ENCODE assay signal across 16 cellular contexts in genomic region chr14:74580275-74580672, GRCh38. TPM values are rescaled to one million over a fixed set of nuclear protein-coding genes. Genes with fewer than 3 reads are reported as not detected.
DNase-seq lines count a peak whose midpoint lies in the region; ATAC-seq and TF ChIP-seq lines count a peak whose summit lies in the region.
"Had no signal": no experiment of that assay in that cellular context is flagged by ENCODE, and none has a peak within 500 bp of the region (broad histone marks: within the 10 kb centered on the region; RNA-seq: fewer than 3 reads in every experiment).

No MANE protein-coding gene starts in this region.

- H3K4me2 ChIP-seq in GM23248 (ENCODE audit: unreplicated experiment) (no peak overlapping the region), PC-3 (ENCODE audit: low read length) (peak overlapping the region; percentile 46)

- H3K36me3 Mint-ChIP-seq in osteocyte (ENCODE audit: unreplicated experiment): peaks cover 50% of the 10 kb centered on the region

- DNase-seq in GM23248: no peak
- DNase-seq in PC-3: no peak
- no peak for DNase-seq in brain microvascular endothelial cell
- no peak for DNase-seq in osteocyte (ENCODE audit: extremely low spot score, unreplicated experiment)
- DNase-seq in NCI-H1694 (lab: John Stamatoyannopoulos, UW): no peak
- DNase-seq in stimulated activated CD4-positive, alpha-beta T cell treated with anti-CD3 and anti-CD28 coated beads, Interleukin-15, amount 100 ng/mL, for 24 hours: no peak
- DNase-seq: activated effector memory CD4-positive, alpha-beta T cell treated with anti-CD3 and anti-CD28 coated beads, Interleukin-2, amount 50 U/mL, for 16 hours; effector CD4-positive, alpha-beta T cell; hippocampal formation; NCI-H2029; NCI-H524 had no signal

- H3K27ac ChIP-seq in GM23248 (peak overlapping the region; percentile 78), PC-3 (ENCODE audit: low read length) (peak overlapping the region; percentile 95), brain microvascular endothelial cell (peak overlapping the region; percentile 53)

- H3K9ac ChIP-seq in GM23248 (no peak overlapping the region), PC-3 (ENCODE audit: low read length) (peak overlapping the region; percentile 35)
- H3K9ac ChIP-seq: BLaER1 treated with 17β-estradiol and CSF1 and Interleukin-3, amounts not matched to agents 10 nM and 100 nM had no signal

- H3K27me3 ChIP-seq in GM23248 (replicated peaks; ENCODE audit: insufficient read depth) (no peaks in the 10 kb centered on the region), PC-3 (ENCODE audit: low read length) (no peaks in the 10 kb centered on the region), brain microvascular endothelial cell (replicated peaks) (no peaks in the 10 kb centered on the region)
- H3K27me3 ChIP-seq: BLaER1 treated with 17β-estradiol and CSF1 and Interleukin-3, amounts not matched to agents 10 nM and 100 nM; SJCRH30 had no signal

- H3K9me3 Mint-ChIP-seq in osteocyte (ENCODE audit: unreplicated experiment): no peaks in the 10 kb centered on the region

- POLR2A ChIA-PET in PC-3 (lab: Charles Lee; ENCODE audit: unreplicated experiment): no interaction called here

- CTCF ChIA-PET in PC-3 (lab: Charles Lee): no interaction called here

- BruUV-seq in PC-3 (replicated peaks; lab: Mats Ljungman, UMichigan): TSS peak; percentile 99

- TF ChIP-seq CTCF in PC-3 (conservative IDR thresholded peaks at IDR 0.05; ENCODE audit: low read depth, low read length): no peak
- TF ChIP-seq CTCF in brain microvascular endothelial cell (IDR thresholded peaks at IDR 0.05; ENCODE audit: low read depth, low read length, missing control alignments): no peak
- no peak for TF ChIP-seq CTCF in osteocyte (IDR thresholded peaks at IDR 0.05)

- H3K4me1 Mint-ChIP-seq in osteocyte (ENCODE audit: unreplicated experiment): peaks cover 75% of the 10 kb centered on the region

- no peak overlapping the region for H2AFZ ChIP-seq in GM23248
- H2AFZ ChIP-seq in PC-3 (ENCODE audit: low read length): peak overlapping the region; percentile 66

- in situ Hi-C loops in GM23248 (cut with MboI): no loop called here
- in situ Hi-C loops in brain microvascular endothelial cell (cut with HindIII; ENCODE audit: low pct_ligation_motif_present, low sequenced_read_pairs): no loop called here

- H3K27me3 Mint-ChIP-seq in osteocyte (ENCODE audit: unreplicated experiment): no peaks in the 10 kb centered on the region

- H3K4me1 ChIP-seq in GM23248 (ENCODE audit: insufficient read depth) (peaks cover 67% of the 10 kb centered on the region), PC-3 (ENCODE audit: insufficient read depth, low read length) (peaks cover 46% of the 10 kb centered on the region)

- H3K36me3 ChIP-seq in GM23248 (ENCODE audit: low read depth) (peaks cover 7% of the 10 kb centered on the region; the same call in 1 of the 2 replicates), PC-3 (ENCODE audit: low read depth, low read length) (no peaks in the 10 kb centered on the region), brain microvascular endothelial cell (replicated peaks) (peaks cover 7% of the 10 kb centered on the region)
- H3K36me3 ChIP-seq: BLaER1 treated with 17β-estradiol and CSF1 and Interleukin-3, amounts not matched to agents 10 nM and 100 nM; SJCRH30 had no signal

- H3K79me2 ChIP-seq in GM23248 (ENCODE audit: insufficient read depth) (peaks cover 83% of the 10 kb centered on the region), PC-3 (ENCODE audit: low read length) (no peaks in the 10 kb centered on the region; the same call in 1 of the 2 replicates)

- H3F3A ChIP-seq in GM23248 (ENCODE audit: insufficient read depth): peaks cover 52% of the 10 kb centered on the region
- no peaks in the 10 kb centered on the region for H3F3A ChIP-seq in PC-3 (ENCODE audit: low read length, unreplicated experiment)

- 87 to 89% methylated on average over 4 of the region's 4 CpGs for WGBS in GM23248 (ENCODE audit: low coverage in 1 of 2, low lambda C conversion rate in 2 of 2, missing lambda C conversion rate in 2 of 2), 2 experiments

- H3K9me2 ChIP-seq in GM23248 (ENCODE audit: insufficient read depth) (no peaks in the 10 kb centered on the region), PC-3 (replicated peaks; ENCODE audit: low read length) (no peaks in the 10 kb centered on the region)

- H3K9me3 ChIP-seq in GM23248 (ENCODE audit: low read depth): no peaks in the 10 kb centered on the region
- H3K9me3 ChIP-seq in PC-3 (ENCODE audit: low read length): no peaks in the 10 kb centered on the region
- H3K9me3 ChIP-seq: BLaER1 treated with 17β-estradiol and CSF1 and Interleukin-3, amounts not matched to agents 10 nM and 100 nM; SJCRH30 had no signal

- no peaks in the 10 kb centered on the region for H4K20me1 ChIP-seq in GM23248 (ENCODE audit: insufficient read depth)
- no peaks in the 10 kb centered on the region for H4K20me1 ChIP-seq in PC-3 (ENCODE audit: low read length)
- H4K20me1 ChIP-seq: BLaER1 treated with 17β-estradiol and CSF1 and Interleukin-3, amounts not matched to agents 10 nM and 100 nM had no signal

- H3K27ac Mint-ChIP-seq in osteocyte (ENCODE audit: unreplicated experiment): peak overlapping the region; percentile 62

- no peak overlapping the region for H3K4me3 Mint-ChIP-seq in osteocyte (ENCODE audit: unreplicated experiment)

- H3K4me3 ChIP-seq in GM23248: no peak overlapping the region
- H3K4me3 ChIP-seq in PC-3 (ENCODE audit: low read length): no peak overlapping the region
- no peak overlapping the region for H3K4me3 ChIP-seq in brain microvascular endothelial cell (ENCODE audit: low read depth, low read length)
- H3K4me3 ChIP-seq: BLaER1 treated with 17β-estradiol and CSF1 and Interleukin-3, amounts not matched to agents 10 nM and 100 nM; SJCRH30 had no signal

- intact Hi-C loops in PC-3 (cut with micrococcal nuclease): loop anchor here (1.0 kb wide), 1 partner anchor 8 kb away; no protein-coding TSS in a partner anchor

- ATAC-seq in PC-3: no peak
- no peak for ATAC-seq in HG02973 (IDR thresholded peaks at IDR 0.05; ENCODE audit: unreplicated experiment)
- no peak for ATAC-seq in HG03095 (IDR thresholded peaks at IDR 0.05; ENCODE audit: unreplicated experiment)
- ATAC-seq: sciatic nerve had no signal

RNA-seq across cellular contexts. Expression of gene LTBP2, which starts 31.8 kb away (rescaled TPM):
- total RNA-seq in GM23248 (2014; rRNA removed; shearing (Covaris generic)): 441 and 456 TPM in 2 replicates
- polyA plus RNA-seq in GM23248 (2016; fragmentation: Nextera tagmentation; extraction: Ambion mirVana): 73.5 and 73.7 TPM in 2 replicates
- 17.4 and 18.1 TPM in 2 replicates for total RNA-seq in PC-3 (2014; rRNA removed)
- 377 and 379 TPM in 2 replicates for total RNA-seq in osteocyte

Comparison
In these comparisons a context has a peak if more than half of its experiments do, and no peak if none do; other contexts are left out.
1. RNA of gene LTBP2, which starts 31.8 kb away (total RNA-seq): 441 to 456 TPM in GM23248 and 377 to 379 TPM in osteocyte; 17.4 to 18.1 TPM in PC-3; every median in the first group is over 10 times any median in the second.
2. Peak in every context shown above with its lines, with median percentiles within 50 percentile points of each other: H3K27ac ChIP-seq.